1 cellular context compared by ENCODE assay signal in genomic region chr20:38434770-38435554, GRCh38.
TF ChIP-seq lines count a peak whose summit lies in the region.

Gene SNHG17, minus strand, starts transcription at chr20:38435328.

TF ChIP-seq in WTC11, 78 proteins besides CTCF, POLR2A, EP300 and RAD21 (continued from another document and continues in another):
- peak; percentile 95 for TF ChIP-seq HMGXB4 (CRISPR knock-in tag; IDR thresholded peaks at IDR 0.05)
- TF ChIP-seq FOXJ3 (CRISPR knock-in tag; IDR thresholded peaks at IDR 0.05; ENCODE audit: borderline replicate concordance), result no peak
- TF ChIP-seq ZNF396 (CRISPR knock-in tag; IDR thresholded peaks at IDR 0.05; ENCODE audit: borderline replicate concordance), result no peak
- no peak for TF ChIP-seq CDX4 (CRISPR knock-in tag; IDR thresholded peaks at IDR 0.05; ENCODE audit: borderline replicate concordance)
- TF ChIP-seq TP53 (CRISPR knock-in tag; IDR thresholded peaks at IDR 0.05), result peak; percentile 31; the same call in 1 of the 2 replicates
- no peak; the same call in 1 of the 2 replicates for TF ChIP-seq MLX (CRISPR knock-in tag; IDR thresholded peaks at IDR 0.05)
- peak; percentile 97 for TF ChIP-seq FOXP1 (CRISPR knock-in tag; IDR thresholded peaks at IDR 0.05; ENCODE audit: borderline replicate concordance)
- TF ChIP-seq FOXP4 (CRISPR knock-in tag; IDR thresholded peaks at IDR 0.05), result peak; percentile 86
- TF ChIP-seq ELF4 (CRISPR knock-in tag; IDR thresholded peaks at IDR 0.05; ENCODE audit: low read depth), result peak; percentile 88; the same call in 1 of the 2 replicates
- TF ChIP-seq GTF2I (CRISPR knock-in tag; conservative IDR thresholded peaks at IDR 0.05), result no peak
- TF ChIP-seq SMAD4 (CRISPR knock-in tag; IDR thresholded peaks at IDR 0.05), result no peak
- peak; percentile 88 for TF ChIP-seq NFE2L1 (CRISPR knock-in tag; IDR thresholded peaks at IDR 0.05)
- peak; percentile 74; the same call in 1 of the 2 replicates for TF ChIP-seq SMAD3 (CRISPR knock-in tag; IDR thresholded peaks at IDR 0.05; ENCODE audit: borderline replicate concordance)
- no peak for TF ChIP-seq NR3C1 (CRISPR knock-in tag; conservative IDR thresholded peaks at IDR 0.05; ENCODE audit: low read depth)
- 0 out of 2 replicates have a peak, but pooled peaks have one; percentile 33 for TF ChIP-seq ZSCAN18 (CRISPR knock-in tag; IDR thresholded peaks at IDR 0.05)
- TF ChIP-seq ZBTB21 (CRISPR knock-in tag; IDR thresholded peaks at IDR 0.05; ENCODE audit: borderline replicate concordance), result peak; percentile 84; the same call in 1 of the 2 replicates
- no peak for TF ChIP-seq ERG (CRISPR knock-in tag; IDR thresholded peaks at IDR 0.05)
- TF ChIP-seq CREM (CRISPR knock-in tag; IDR thresholded peaks at IDR 0.05), result peak; percentile 91
- TF ChIP-seq HMGA2 (CRISPR knock-in tag; IDR thresholded peaks at IDR 0.05), result no peak
- peak; percentile 32; the same call in 1 of the 2 replicates for TF ChIP-seq TEAD4 (CRISPR knock-in tag; IDR thresholded peaks at IDR 0.05)
- TF ChIP-seq ZNF232 (CRISPR knock-in tag; IDR thresholded peaks at IDR 0.05), result peak; percentile 33; the same call in 1 of the 2 replicates
- TF ChIP-seq NFATC4 (CRISPR knock-in tag; IDR thresholded peaks at IDR 0.05), result no peak
- TF ChIP-seq GRHL2 (CRISPR knock-in tag; IDR thresholded peaks at IDR 0.05; ENCODE audit: insufficient replicate concordance, severe bottlenecking), result no peak
- no peak for TF ChIP-seq ZNF512 (CRISPR knock-in tag; IDR thresholded peaks at IDR 0.05; ENCODE audit: borderline replicate concordance)
- TF ChIP-seq RELA (CRISPR knock-in tag; IDR thresholded peaks at IDR 0.05; ENCODE audit: borderline replicate concordance), result peak; percentile 47; the same call in 1 of the 2 replicates
- TF ChIP-seq OVOL2 (CRISPR knock-in tag; IDR thresholded peaks at IDR 0.05; ENCODE audit: borderline replicate concordance), result no peak
- peak; percentile 92; the same call in 1 of the 2 replicates for TF ChIP-seq ZBTB43 (CRISPR knock-in tag; IDR thresholded peaks at IDR 0.05)
- no peak for TF ChIP-seq ZNF263 (CRISPR knock-in tag; IDR thresholded peaks at IDR 0.05; ENCODE audit: low read depth)
- peak; percentile 45; the same call in 1 of the 2 replicates for TF ChIP-seq E2F1 (CRISPR knock-in tag; IDR thresholded peaks at IDR 0.05)
- no peak for TF ChIP-seq ZNF416 (CRISPR knock-in tag; IDR thresholded peaks at IDR 0.05)
- TF ChIP-seq ZNF671 (CRISPR knock-in tag; IDR thresholded peaks at IDR 0.05), result no peak
- TF ChIP-seq MYBL2 (CRISPR knock-in tag; IDR thresholded peaks at IDR 0.05), result peak; percentile 94; the same call in 1 of the 2 replicates
- no peak for TF ChIP-seq EMX1 (CRISPR knock-in tag; IDR thresholded peaks at IDR 0.05)
- no peak for TF ChIP-seq ZNF138 (CRISPR knock-in tag; conservative IDR thresholded peaks at IDR 0.05)
- peak; percentile 90 for TF ChIP-seq IRF1 (CRISPR knock-in tag; IDR thresholded peaks at IDR 0.05)
- peak; percentile 95 for TF ChIP-seq E2F5 (CRISPR knock-in tag; IDR thresholded peaks at IDR 0.05)
- peak; percentile 74; the same call in 1 of the 2 replicates for TF ChIP-seq ATF1 (CRISPR knock-in tag; IDR thresholded peaks at IDR 0.05)
- TF ChIP-seq PRDM15 (CRISPR knock-in tag; IDR thresholded peaks at IDR 0.05), result peak; percentile 53; the same call in 1 of the 2 replicates
- TF ChIP-seq TCF7 (CRISPR knock-in tag; IDR thresholded peaks at IDR 0.05; ENCODE audit: low read depth), result peak; percentile 78; the same call in 1 of the 2 replicates
- TF ChIP-seq ZMAT4 (CRISPR knock-in tag; IDR thresholded peaks at IDR 0.05), result no peak
- TF ChIP-seq CBFB (CRISPR knock-in tag; IDR thresholded peaks at IDR 0.05; ENCODE audit: low read depth), result 0 out of 2 replicates have a peak, but pooled peaks have one; percentile 88
- no peak for TF ChIP-seq PRRX2 (CRISPR knock-in tag; IDR thresholded peaks at IDR 0.05)
- peak; percentile 89 for TF ChIP-seq SP1 (CRISPR knock-in tag; conservative IDR thresholded peaks at IDR 0.05)
- no peak for TF ChIP-seq NR2C2 (CRISPR knock-in tag; IDR thresholded peaks at IDR 0.05)
- TF ChIP-seq CREB1 (CRISPR knock-in tag; IDR thresholded peaks at IDR 0.05), result peak; percentile 90
- peak; percentile 95 for TF ChIP-seq FOXK1 (CRISPR knock-in tag; IDR thresholded peaks at IDR 0.05)
